ENCODE assay signal across 33 cellular contexts in genomic region chr20:12434672-12435071, GRCh38.
"Had no signal": no experiment of that assay in that cellular context is flagged by ENCODE, and none has a peak within 500 bp of the region (broad histone marks: within the 10 kb centered on the region; RNA-seq: fewer than 3 reads in every experiment).

No MANE protein-coding gene starts in this region.

- H3K4me3 ChIP-seq: colonic mucosa, esophagus muscularis mucosa, gastroesophageal sphincter, heart left ventricle, lower lobe of right lung, ovary, psoas muscle, sigmoid colon, testis, tibial artery, upper lobe of left lung, uterus had no signal

- H3K27me3 ChIP-seq: colonic mucosa, esophagus muscularis mucosa, gastroesophageal sphincter, heart left ventricle, ovary, sigmoid colon, testis, tibial artery, upper lobe of left lung, uterus had no signal

- ATAC-seq: gastroesophageal sphincter; heart left ventricle; left colon; left ventricle myocardium superior; lower lobe of right lung; naive thymus-derived CD8-positive, alpha-beta T cell; psoas muscle; right cardiac atrium; stimulated activated effector memory CD8-positive, alpha-beta T cell treated with anti-CD3 and anti-CD28 coated beads, Interleukin-12 subunit alpha, Interleukin-12 subunit beta, amount 100 ng/mL, for 72 hours had no signal

- H3K36me3 ChIP-seq: colonic mucosa, esophagus muscularis mucosa, gastroesophageal sphincter, heart left ventricle, lower lobe of right lung, ovary, sigmoid colon, tibial artery, upper lobe of left lung, uterus had no signal

- DNase-seq: central memory CD4-positive, alpha-beta T cell; colonic mucosa; effector CD8-positive, alpha-beta T cell; endodermal cell; heart left ventricle; hippocampal formation; islet precursor cell; kidney glomerular epithelial cell; left colon; left ventricle myocardium superior; lower lobe of right lung; naive thymus-derived CD8-positive, alpha-beta T cell; nephron progenitor cell; nucleus accumbens; ovary; posterior cingulate gyrus; psoas muscle; right cardiac atrium; sigmoid colon; small intestine; stimulated activated CD4-positive, alpha-beta T cell treated with anti-CD3 and anti-CD28 coated beads, Interleukin-12 subunit alpha, Interleukin-12 subunit beta, amount 100 ng/mL, for 4 hours; stimulated activated CD4-positive, alpha-beta T cell treated with anti-CD3 and anti-CD28 coated beads, Interleukin-1b, Interleukin-23, amount 100 ng/mL, for 48 hours; stimulated activated CD4-positive, alpha-beta T cell treated with anti-CD3 and anti-CD28 coated beads, Interleukin-4, amount 100 ng/mL, for 1 hour; stimulated activated naive CD4-positive, alpha-beta T cell treated with Interleukin-2 at 50 U/mL for 16 hours; substantia nigra; testis; tibial artery; upper lobe of left lung had no signal

- H3K9me3 ChIP-seq: colonic mucosa, esophagus muscularis mucosa, lower lobe of right lung, ovary, psoas muscle, sigmoid colon, testis, tibial artery, upper lobe of left lung, uterus had no signal

- H3K4me1 ChIP-seq: colonic mucosa, esophagus muscularis mucosa, heart left ventricle, lower lobe of right lung, psoas muscle, sigmoid colon, testis, tibial artery, upper lobe of left lung, uterus had no signal

- H3K27ac ChIP-seq: colonic mucosa, epithelial cell of prostate, esophagus muscularis mucosa, heart left ventricle, lower lobe of right lung, ovary, psoas muscle, sigmoid colon, testis, tibial artery, upper lobe of left lung, uterus had no signal
